Comparison of ENCODE assay signal across 8 cellular contexts in genomic region chrX:154398668-154399526, GRCh38. TPM values are rescaled to one million over a fixed set of nuclear protein-coding genes. Genes with fewer than 3 reads are reported as not detected.
DNase-seq lines count a peak whose midpoint lies in the region; ATAC-seq lines count a peak whose summit lies in the region.

No MANE protein-coding gene starts in this region.

- ATAC-seq in HG03354 (IDR thresholded peaks at IDR 0.05; ENCODE audit: poor library complexity, severe bottlenecking, unreplicated experiment) (peak; percentile 33), GM21515 (IDR thresholded peaks at IDR 0.05; ENCODE audit: unreplicated experiment) (no peak)

- in situ Hi-C loops in G401 (cut with HindIII; ENCODE audit: low sequenced_read_pairs), result no loop called here

- DNase-seq in G401 (ENCODE audit: low spot score), result peak; percentile 82
- DNase-seq in NCI-H748 treated with DMSO at 0.1 percent for 48 hours (lab: John Stamatoyannopoulos, UW), result peak; percentile 66
- peak; percentile 91 for DNase-seq in activated CD8-positive, alpha-beta memory T cell treated with anti-CD3 and anti-CD28 coated beads for 24 hours
- peak; percentile 69 for DNase-seq in effector CD8-positive, alpha-beta T cell (lab: John Stamatoyannopoulos, UW)
- peak; percentile 84 for DNase-seq in medulla oblongata (ENCODE audit: extremely low spot score)
- peak; percentile 62 to 77 (median 65) for DNase-seq in stimulated activated CD4-positive, alpha-beta T cell treated with anti-CD3 and anti-CD28 coated beads, TNF-alpha, amount 100 ng/mL, for 24 hours (ENCODE audit: low read depth in 3 of 3)

RNA-seq across cellular contexts. Expression of gene RPL10, which starts 0.7 kb away (rescaled TPM):
- total RNA-seq in G401 (2014; rRNA removed; shearing (Covaris generic)), result 2,883 and 3,419 TPM in 2 replicates

RNA-seq across cellular contexts. Expression of gene DNASE1L1, which starts 10.2 kb away (rescaled TPM):
- 20.5 and 41.3 TPM in 2 replicates for total RNA-seq in G401 (2014; rRNA removed; shearing (Covaris generic))

RNA-seq across cellular contexts. Expression of gene TAFAZZIN, which starts 12.4 kb away (rescaled TPM):
- total RNA-seq in G401 (2014; rRNA removed; shearing (Covaris generic)), result 16.9 and 39.4 TPM in 2 replicates

RNA-seq across cellular contexts. Expression of gene EMD, which starts 19.8 kb away (rescaled TPM):
- 49.8 and 72.5 TPM in 2 replicates for total RNA-seq in G401 (2014; rRNA removed; shearing (Covaris generic))

RNA-seq across cellular contexts. Expression of gene FLNA, which starts 24.5 kb away (rescaled TPM):
- 811 and 832 TPM in 2 replicates for total RNA-seq in G401 (2014; rRNA removed; shearing (Covaris generic))
